ENCODE assay signal across 19 cellular contexts in the genomic region with DNA sequence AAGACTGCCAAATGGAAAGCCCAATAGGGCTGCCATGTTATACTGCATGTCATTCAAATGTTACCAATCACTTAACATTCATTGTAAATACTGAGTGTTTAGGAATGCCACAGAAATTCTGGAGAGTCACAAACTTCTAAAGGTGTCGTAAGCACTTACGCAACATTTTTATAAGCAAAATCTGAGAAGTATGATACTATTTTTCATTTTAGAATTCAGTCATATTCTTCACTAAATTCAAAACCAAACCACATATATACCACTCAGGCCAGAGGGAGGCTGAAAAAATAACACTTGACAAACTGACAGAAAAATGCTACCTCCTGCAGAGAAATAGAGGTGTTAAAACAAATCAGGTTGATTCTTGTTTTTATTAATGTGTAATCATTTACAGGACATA.
"Had no signal": no experiment of that assay in that cellular context is flagged by ENCODE, and none has a peak within 500 bp of the region (broad histone marks: within the 10 kb centered on the region; RNA-seq: fewer than 3 reads in every experiment).

No MANE protein-coding gene starts in this region.

- H3K36me3 ChIP-seq: heart left ventricle, neutrophil, thoracic aorta, upper lobe of right lung had no signal

- H3K4me1 ChIP-seq: upper lobe of right lung had no signal

- H3K27me3 ChIP-seq: heart left ventricle, neutrophil, upper lobe of right lung had no signal

- H3K27ac ChIP-seq: heart left ventricle, neutrophil, thoracic aorta, upper lobe of right lung had no signal

- ATAC-seq: activated CD8-positive, alpha-beta T cell treated with anti-CD3 and anti-CD28 coated beads for 36 hours; activated naive CD8-positive, alpha-beta T cell treated with anti-CD3 and anti-CD28 coated beads, Interleukin-2, amount 50 U/mL, for 24 hours; heart left ventricle; left cardiac atrium; naive thymus-derived CD4-positive, alpha-beta T cell; stimulated activated naive B cell treated with anti-CD40 and anti-IgM and Interleukin-4, amounts not matched to agents 10 μg/mL and 1 μg/mL and 100 μg/mL, for 72 hours; upper lobe of right lung had no signal

- H3K4me3 ChIP-seq: heart left ventricle, thoracic aorta, upper lobe of right lung had no signal

- H3K9me3 ChIP-seq: heart left ventricle, neutrophil, thoracic aorta, upper lobe of right lung had no signal

- DNase-seq: activated CD4-positive, alpha-beta T cell treated with anti-CD3 and anti-CD28 coated beads, Interleukin-2, amount 10 ng/mL, durations not matched to agents 24 days and 14 days; activated CD4-positive, CD25-positive, alpha-beta regulatory T cell; activated CD8-positive, alpha-beta T cell treated with anti-CD3 and anti-CD28 coated beads for 36 hours; activated naive CD4-positive, alpha-beta T cell treated with Interleukin-2 at 50 U/mL for 16 hours; activated naive CD8-positive, alpha-beta T cell treated with anti-CD3 and anti-CD28 coated beads, Interleukin-2, amount 50 U/mL, for 24 hours; activated T-cell treated with anti-CD3 and anti-CD28 coated beads, Interleukin-2, amount 50 U/mL, for 24 hours; aorta; dermis blood vessel endothelial cell; effector memory CD4-positive, alpha-beta T cell; foreskin melanocyte; heart left ventricle; left cardiac atrium; mesendoderm; naive thymus-derived CD4-positive, alpha-beta T cell; stimulated activated naive B cell treated with anti-CD40 and anti-IgM and Interleukin-4, amounts not matched to agents 10 μg/mL and 1 μg/mL and 100 μg/mL, for 72 hours; T1000; upper lobe of right lung had no signal
